In genomic region chr6:2361195-2361594, GRCh38 we compare ENCODE assay signal across 1 cellular context.
TF ChIP-seq lines count a peak whose summit lies in the region.

No MANE protein-coding gene starts in this region.

TF ChIP-seq in K562, 482 proteins besides CTCF, POLR2A, EP300 and RAD21 (continued from another document):
- TF ChIP-seq DACH1 (IDR thresholded peaks at IDR 0.05; ENCODE audit: partially characterized antibody) (no peak), ZSCAN32 (CRISPR knock-in tag; IDR thresholded peaks at IDR 0.05) (no peak), CEBPG (CRISPR knock-in tag; IDR thresholded peaks at IDR 0.05) (no peak; the same call in 1 of the 2 replicates), CEBPG (tag; conservative IDR thresholded peaks at IDR 0.05 in 1 of 2, IDR thresholded peaks at IDR 0.05 in 1 of 2) (peak; percentile 64 to 91; a peak in 3 of 4 replicates), SRSF3 (IDR thresholded peaks at IDR 0.05; ENCODE audit: insufficient read depth, low read length) (no peak), TSC22D4 (tag; IDR thresholded peaks at IDR 0.05) (no peak), HDAC2 (IDR thresholded peaks at IDR 0.05) (no peak)
